16 cellular contexts compared by ENCODE assay signal in the genomic region with DNA sequence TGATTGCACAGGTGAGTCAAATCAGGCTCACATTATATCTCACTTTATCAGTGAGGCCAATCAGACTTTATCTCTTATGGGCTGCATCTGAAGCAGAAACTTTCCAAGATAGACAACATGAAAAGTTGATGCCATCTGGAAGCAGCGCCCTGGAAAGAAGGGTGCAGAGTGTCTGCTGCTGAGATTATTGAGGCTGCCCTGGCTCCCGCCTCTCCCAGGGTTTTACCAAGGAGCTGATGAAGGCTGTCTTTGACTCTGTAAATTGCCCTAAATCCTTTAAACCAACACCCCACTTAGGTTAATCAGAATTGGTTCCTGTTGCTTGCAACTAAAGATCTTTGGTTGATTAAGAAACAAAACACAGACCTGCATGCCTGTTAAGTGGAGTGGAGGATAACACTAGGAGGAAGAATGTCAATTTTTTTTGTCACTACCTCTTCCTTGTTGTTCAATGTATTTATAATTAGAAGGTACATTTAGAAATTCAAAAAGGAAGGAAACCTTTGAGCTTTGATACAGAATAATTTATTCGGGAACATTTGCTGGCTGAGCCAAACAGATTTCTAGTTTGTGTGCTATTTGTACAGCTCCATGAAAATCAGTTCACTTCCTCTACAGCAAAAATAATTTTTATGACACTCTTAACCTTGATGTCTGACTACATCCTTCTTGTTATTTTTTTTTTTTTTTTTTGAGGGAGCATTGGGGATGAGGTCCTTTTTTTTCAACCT.
"Had no signal": no experiment of that assay in that cellular context is flagged by ENCODE, and none has a peak within 500 bp of the region (broad histone marks: within the 10 kb centered on the region; RNA-seq: fewer than 3 reads in every experiment).

No MANE protein-coding gene starts in this region.

- ATAC-seq: sciatic nerve; stimulated activated memory B cell treated with anti-CD40 and anti-IgM and Interleukin-4, amounts not matched to agents 10 μg/mL and 1 μg/mL and 100 μg/mL, for 72 hours had no signal

- H3K9me3 Mint-ChIP-seq: activated B cell treated with CpG ODN at 0.5 μM for 24 hours; activated CD4-positive, alpha-beta memory T cell treated with anti-CD3 and anti-CD28 coated beads for 36 hours; activated T-helper 1 cell treated with anti-CD3 and anti-CD28 coated beads, Interleukin-12 subunit alpha, Interleukin-12 subunit beta, Interleukin-2, Interleukin-4 antibody, amounts not matched to agents 30 ng/mL and 10 ng/mL and 1 ng/mL, durations not matched to agents 14 hours and 24 hours and 36 hours; nephron progenitor cell; stimulated activated memory B cell treated with anti-CD40 and anti-IgM and Interleukin-4, amounts not matched to agents 10 μg/mL and 1 μg/mL and 100 μg/mL, for 72 hours; T-helper 2 cell treated with Interferon-gamma antibody and Interleukin-4, amounts not matched to agents 5 μg/mL and 100 μg/mL, for 36 hours had no signal

- H3K4me3 ChIP-seq: thoracic aorta had no signal

- H3K27me3 Mint-ChIP-seq: activated CD4-positive, alpha-beta memory T cell treated with anti-CD3 and anti-CD28 coated beads for 36 hours; activated naive CD8-positive, alpha-beta T cell; stimulated activated memory B cell treated with anti-CD40 and anti-IgM and Interleukin-4, amounts not matched to agents 10 μg/mL and 1 μg/mL and 100 μg/mL, for 72 hours had no signal

- H3K36me3 Mint-ChIP-seq: activated CD4-positive, alpha-beta memory T cell treated with anti-CD3 and anti-CD28 coated beads for 36 hours; activated naive CD8-positive, alpha-beta T cell; stimulated activated memory B cell treated with anti-CD40 and anti-IgM and Interleukin-4, amounts not matched to agents 10 μg/mL and 1 μg/mL and 100 μg/mL, for 72 hours had no signal

- H3K36me3 ChIP-seq: thoracic aorta had no signal

- H3K27ac Mint-ChIP-seq: activated B cell treated with CpG ODN at 0.5 μM for 24 hours; activated CD4-positive, alpha-beta memory T cell treated with anti-CD3 and anti-CD28 coated beads for 36 hours; activated naive CD8-positive, alpha-beta T cell; activated T-helper 1 cell treated with anti-CD3 and anti-CD28 coated beads, Interleukin-12 subunit alpha, Interleukin-12 subunit beta, Interleukin-2, Interleukin-4 antibody, amounts not matched to agents 30 ng/mL and 10 ng/mL and 1 ng/mL, durations not matched to agents 14 hours and 24 hours and 36 hours; nephron progenitor cell; stimulated activated memory B cell treated with anti-CD40 and anti-IgM and Interleukin-4, amounts not matched to agents 10 μg/mL and 1 μg/mL and 100 μg/mL, for 72 hours; T-helper 2 cell treated with Interferon-gamma antibody and Interleukin-4, amounts not matched to agents 5 μg/mL and 100 μg/mL, for 36 hours had no signal

- H3K4me1 Mint-ChIP-seq: activated B cell treated with CpG ODN at 0.5 μM for 24 hours; nephron progenitor cell; stimulated activated memory B cell treated with anti-CD40 and anti-IgM and Interleukin-4, amounts not matched to agents 10 μg/mL and 1 μg/mL and 100 μg/mL, for 72 hours had no signal

- H3K9me3 ChIP-seq: thoracic aorta had no signal

- DNase-seq: activated B cell treated with CpG ODN at 0.5 μM for 24 hours; activated CD4-positive, alpha-beta memory T cell treated with anti-CD3 and anti-CD28 coated beads for 36 hours; activated CD4-positive, alpha-beta T cell treated with anti-CD3 and anti-CD28 coated beads for 4 hours; activated gamma-delta T cell treated with Interleukin-2 at 50 U/mL for 16 hours; activated T-cell treated with anti-CD3 and anti-CD28 coated beads for 4 hours; cerebellar nuclear complex; effector CD8-positive, alpha-beta T cell; midbrain; nephron progenitor cell; stimulated activated CD4-positive, alpha-beta T cell treated with anti-CD3 and anti-CD28 coated beads, Interleukin-4, amount 100 ng/mL, for 4 hours had no signal

- H3K27ac ChIP-seq: thoracic aorta had no signal

- H3K4me3 Mint-ChIP-seq: activated B cell treated with CpG ODN at 0.5 μM for 24 hours; activated CD4-positive, alpha-beta memory T cell treated with anti-CD3 and anti-CD28 coated beads for 36 hours; activated naive CD8-positive, alpha-beta T cell; activated T-helper 1 cell treated with anti-CD3 and anti-CD28 coated beads, Interleukin-12 subunit alpha, Interleukin-12 subunit beta, Interleukin-2, Interleukin-4 antibody, amounts not matched to agents 30 ng/mL and 10 ng/mL and 1 ng/mL, durations not matched to agents 14 hours and 24 hours and 36 hours; nephron progenitor cell; stimulated activated memory B cell treated with anti-CD40 and anti-IgM and Interleukin-4, amounts not matched to agents 10 μg/mL and 1 μg/mL and 100 μg/mL, for 72 hours; T-helper 2 cell treated with Interferon-gamma antibody and Interleukin-4, amounts not matched to agents 5 μg/mL and 100 μg/mL, for 36 hours had no signal
